In genomic region chr16:83995756-83996155, GRCh38 we compare ENCODE assay signal across 10 cellular contexts.
DNase-seq lines count a peak whose midpoint lies in the region; ATAC-seq lines count a peak whose summit lies in the region.
"Had no signal": no experiment of that assay in that cellular context is flagged by ENCODE, and none has a peak within 500 bp of the region (broad histone marks: within the 10 kb centered on the region; RNA-seq: fewer than 3 reads in every experiment).

No MANE protein-coding gene starts in this region.

- no peak for DNase-seq in stimulated activated naive CD8-positive, alpha-beta T cell treated with anti-CD3 and anti-CD28 coated beads, Interleukin-15, amount 100 ng/mL, for 72 hours
- no peak for DNase-seq in stimulated activated naive CD8-positive, alpha-beta T cell treated with anti-CD3 and anti-CD28 coated beads, Interleukin-15, Interleukin-2, amounts not matched to agents 100 U/mL and 50 U/mL, for 24 hours
- peak; percentile 57 for DNase-seq in astrocyte of the hippocampus (ENCODE audit: low read depth, low spot score)
- peak; percentile 40 for DNase-seq in iris pigment epithelial cell (ENCODE audit: low read depth)
- DNase-seq in HAP-1 (ENCODE audit: low spot score in 2 of 2): no peak
- DNase-seq in ACHN: no peak
- DNase-seq: NCI-H1694 treated with DMSO at 0.1 percent for 48 hours; stimulated activated CD4-positive, alpha-beta T cell treated with anti-CD3 and anti-CD28 coated beads, Interleukin-2, amount 100 ng/mL, for 48 hours had no signal

- H3K27me3 Mint-ChIP-seq in stimulated activated naive CD8-positive, alpha-beta T cell treated with anti-CD3 and anti-CD28 coated beads, Interleukin-15, amount 100 ng/mL, for 72 hours: peaks cover 81% of the 10 kb centered on the region

- H3K27ac Mint-ChIP-seq in stimulated activated naive CD8-positive, alpha-beta T cell treated with anti-CD3 and anti-CD28 coated beads, Interleukin-15, amount 100 ng/mL, for 72 hours: peak overlapping the region in 1 of 2 donors; percentile 49

- H3K9me3 ChIP-seq in HAP-1: no peaks in the 10 kb centered on the region

- H3K4me3 ChIP-seq in HAP-1: no peak overlapping the region

- H3K4me1 Mint-ChIP-seq in stimulated activated naive CD8-positive, alpha-beta T cell treated with anti-CD3 and anti-CD28 coated beads, Interleukin-15, amount 100 ng/mL, for 72 hours: peaks cover 10% of the 10 kb centered on the region

- H3K4me1 ChIP-seq in HAP-1: no peaks in the 10 kb centered on the region

- in situ Hi-C loops in HAP-1 (cut with MboI; ENCODE audit: low sequenced_read_pairs) (no loop called here), ACHN (cut with HindIII; ENCODE audit: low pct_ligation_motif_present, low pct_unique_long_range_greater_than_20kb, low sequenced_read_pairs) (no loop called here)

- ATAC-seq in stimulated activated naive CD8-positive, alpha-beta T cell treated with anti-CD3 and anti-CD28 coated beads, Interleukin-15, amount 100 ng/mL, for 72 hours: peak; percentile 41
- no peak for ATAC-seq in stimulated activated naive CD8-positive, alpha-beta T cell treated with anti-CD3 and anti-CD28 coated beads, Interleukin-15, Interleukin-2, amounts not matched to agents 100 U/mL and 50 U/mL, for 24 hours
- ATAC-seq in GM19463 (IDR thresholded peaks at IDR 0.05; ENCODE audit: unreplicated experiment) (no peak), GM18498 (IDR thresholded peaks at IDR 0.05; ENCODE audit: unreplicated experiment) (no peak)

- no peaks in the 10 kb centered on the region for H3K27me3 ChIP-seq in HAP-1 (ENCODE audit: low read depth)

- peaks cover 5 to 7% of the 10 kb centered on the region in 2 donors for H3K9me3 Mint-ChIP-seq in stimulated activated naive CD8-positive, alpha-beta T cell treated with anti-CD3 and anti-CD28 coated beads, Interleukin-15, amount 100 ng/mL, for 72 hours

- no peaks in the 10 kb centered on the region for H3K36me3 ChIP-seq in HAP-1 (replicated peaks)

- peak overlapping the region in 1 of 2 donors; percentile 27 for H3K4me3 Mint-ChIP-seq in stimulated activated naive CD8-positive, alpha-beta T cell treated with anti-CD3 and anti-CD28 coated beads, Interleukin-15, amount 100 ng/mL, for 72 hours

Comparison
In these comparisons a context has a peak if more than half of its experiments do, and no peak if none do; other contexts are left out.
1. DNase-seq: peak in astrocyte of the hippocampus (single experiment) and iris pigment epithelial cell (single experiment); none in stimulated activated naive CD8-positive, alpha-beta T cell treated with anti-CD3 and anti-CD28 coated beads, Interleukin-15, amount 100 ng/mL, for 72 hours (0 of 2), stimulated activated naive CD8-positive, alpha-beta T cell treated with anti-CD3 and anti-CD28 coated beads, Interleukin-15, Interleukin-2, amounts not matched to agents 100 U/mL and 50 U/mL, for 24 hours (single experiment), HAP-1 (0 of 2) and ACHN (single experiment).